Comparison of ENCODE assay signal across 9 cellular contexts in genomic region chr4:1347410-1347864, GRCh38. TPM values are rescaled to one million over a fixed set of nuclear protein-coding genes. Genes with fewer than 3 reads are reported as not detected.
DNase-seq lines count a peak whose midpoint lies in the region; ATAC-seq and TF ChIP-seq lines count a peak whose summit lies in the region.
"Had no signal": no experiment of that assay in that cellular context is flagged by ENCODE, and none has a peak within 500 bp of the region (broad histone marks: within the 10 kb centered on the region; RNA-seq: fewer than 3 reads in every experiment).

No MANE protein-coding gene starts in this region.

- peaks cover 36% of the 10 kb centered on the region for H3K4me1 Mint-ChIP-seq in activated T-cell treated with anti-CD3 and anti-CD28 coated beads, Interleukin-2, amount 50 U/mL, for 4 hours (ENCODE audit: low read depth)
- H3K4me1 Mint-ChIP-seq in naive thymus-derived CD8-positive, alpha-beta T cell: peaks cover 17 to 52% (median 41%) of the 10 kb centered on the region in 4 donors

- H3K4me3 ChIP-seq in ACC112 (ENCODE audit: low read depth, low read length) (peak overlapping the region; percentile 91), thoracic aorta (peak overlapping the region; percentile 93)

- POLR2A ChIA-PET in naive thymus-derived CD8-positive, alpha-beta T cell (lab: Charles Lee): interaction anchor here (0.9 to 3.8 kb wide), 15 partner anchors 8 to 292 kb away, joined by 3 to 106 read pairs (median 6); partner anchors contain the start of genes CTBP1 and MAEA

- H3K27ac ChIP-seq in ACC112 (ENCODE audit: low read depth, low read length): peak overlapping the region; percentile 93
- peak overlapping the region; percentile 98 for H3K27ac ChIP-seq in thoracic aorta

- no peaks in the 10 kb centered on the region for H3K27me3 ChIP-seq in ACC112 (ENCODE audit: insufficient read depth, low read length)
- H3K27me3 ChIP-seq in thoracic aorta (replicated peaks; ENCODE audit: insufficient read depth): no peaks in the 10 kb centered on the region

- H3K36me3 Mint-ChIP-seq in activated T-cell treated with anti-CD3 and anti-CD28 coated beads, Interleukin-2, amount 50 U/mL, for 4 hours (ENCODE audit: insufficient read depth): peaks cover 6% of the 10 kb centered on the region
- peaks cover 0 to 4% (median 0%) of the 10 kb centered on the region in 3 donors for H3K36me3 Mint-ChIP-seq in naive thymus-derived CD8-positive, alpha-beta T cell

- peak overlapping the region; percentile 89 for H3K4me3 Mint-ChIP-seq in activated T-cell treated with anti-CD3 and anti-CD28 coated beads, Interleukin-2, amount 50 U/mL, for 4 hours
- H3K4me3 Mint-ChIP-seq in naive thymus-derived CD8-positive, alpha-beta T cell: peak overlapping the region; percentile 83 to 92 (median 89)

- H3K79me2 ChIP-seq in ACC112 (ENCODE audit: control insufficient read depth, insufficient read depth, low read length, unreplicated experiment): peaks cover 10% of the 10 kb centered on the region

- no peak for TF ChIP-seq CTCF in thoracic aorta (IDR thresholded peaks at IDR 0.05)

- DNase-seq in NCI-H2196 (lab: John Stamatoyannopoulos, UW; ENCODE audit: unreplicated experiment) (peak; percentile 49), fibroblast of peridontal ligament (ENCODE audit: extremely low read depth) (peak; percentile 83), thoracic aorta (ENCODE audit: low spot score) (peak; percentile 51)
- peak; percentile 24 for DNase-seq in activated T-cell treated with anti-CD3 and anti-CD28 coated beads, Interleukin-2, amount 50 U/mL, for 4 hours
- DNase-seq in naive thymus-derived CD8-positive, alpha-beta T cell: peak in 3 of 10 donors; percentile 20 to 47 (median 30)

- H3K9me3 ChIP-seq in thoracic aorta: no peaks in the 10 kb centered on the region

- H3K27ac Mint-ChIP-seq in naive thymus-derived CD8-positive, alpha-beta T cell: peak overlapping the region; percentile 81 to 98 (median 96)

- H3K4me1 ChIP-seq in ACC112 (ENCODE audit: control insufficient read depth, insufficient read depth, low read length, unreplicated experiment) (peaks cover 7% of the 10 kb centered on the region), thoracic aorta (ENCODE audit: control insufficient read depth in 1 of 2, low read depth in 2 of 2) (peaks cover 8 to 25% of the 10 kb centered on the region in 2 donors)

- no peaks in the 10 kb centered on the region for H3K27me3 Mint-ChIP-seq in activated T-cell treated with anti-CD3 and anti-CD28 coated beads, Interleukin-2, amount 50 U/mL, for 4 hours (ENCODE audit: low read depth)
- H3K27me3 Mint-ChIP-seq in naive thymus-derived CD8-positive, alpha-beta T cell: no peaks in the 10 kb centered on the region

- no peaks in the 10 kb centered on the region for H3K9me3 Mint-ChIP-seq in activated T-cell treated with anti-CD3 and anti-CD28 coated beads, Interleukin-2, amount 50 U/mL, for 4 hours
- no peaks in the 10 kb centered on the region for H3K9me3 Mint-ChIP-seq in naive thymus-derived CD8-positive, alpha-beta T cell

- no peaks in the 10 kb centered on the region for H3K36me3 ChIP-seq in ACC112 (ENCODE audit: insufficient read depth, low read length)
- peaks cover 1% of the 10 kb centered on the region for H3K36me3 ChIP-seq in thoracic aorta

- H2AFZ ChIP-seq in ACC112 (ENCODE audit: low read length, unreplicated experiment): peak overlapping the region; percentile 50

- ATAC-seq in GM18498 (IDR thresholded peaks at IDR 0.05; ENCODE audit: unreplicated experiment) (peak; percentile 34), HG02852 (IDR thresholded peaks at IDR 0.05; ENCODE audit: unreplicated experiment) (peak; percentile 26), thoracic aorta (ENCODE audit: insufficient number of reproducible peaks, low FRiP score, low read depth) (peak; percentile 56)
- peak; percentile 26 to 33 for ATAC-seq in activated T-cell treated with anti-CD3 and anti-CD28 coated beads, Interleukin-2, amount 50 U/mL, for 4 hours
- ATAC-seq in naive thymus-derived CD8-positive, alpha-beta T cell: peak; percentile 27 to 42

RNA-seq across cellular contexts. Expression of gene UVSSA, which starts 0.4 kb away (rescaled TPM):
- 10 to 100 TPM; 17.2 to 20.5 (median 18.9) TPM for total RNA-seq in activated T-cell treated with anti-CD3 and anti-CD28 coated beads, Interleukin-2, amount 50 U/mL, for 4 hours
- 10 to 100 TPM; 39.4 to 39.5 TPM for total RNA-seq in naive thymus-derived CD8-positive, alpha-beta T cell
- 1 to 10 TPM; 1.9 to 6.2 (median 2.4) TPM for polyA plus RNA-seq in naive thymus-derived CD8-positive, alpha-beta T cell
- total RNA-seq in thoracic aorta: 10 to 100 TPM; 23.3 to 29.0 TPM

RNA-seq across cellular contexts. Expression of gene MAEA, which starts 57.7 kb away (rescaled TPM):
- total RNA-seq in activated T-cell treated with anti-CD3 and anti-CD28 coated beads, Interleukin-2, amount 50 U/mL, for 4 hours: 10 to 100 TPM; 61.9 to 66.9 (median 65.3) TPM
- 100 to 1,000 TPM; 107 to 112 TPM for total RNA-seq in naive thymus-derived CD8-positive, alpha-beta T cell
- 10 to 100 TPM; 56.7 to 75.1 (median 59.2) TPM for polyA plus RNA-seq in naive thymus-derived CD8-positive, alpha-beta T cell
- 10 to 100 TPM; 53.7 to 83.8 TPM for total RNA-seq in thoracic aorta

RNA-seq across cellular contexts. Expression of gene NKX1-1, which starts 58.8 kb away (rescaled TPM):
- total RNA-seq in activated T-cell treated with anti-CD3 and anti-CD28 coated beads, Interleukin-2, amount 50 U/mL, for 4 hours: not detected
- total RNA-seq in naive thymus-derived CD8-positive, alpha-beta T cell: not detected
- not detected for polyA plus RNA-seq in naive thymus-derived CD8-positive, alpha-beta T cell
- total RNA-seq in thoracic aorta: not detected
- total RNA-seq: T-helper 1 cell treated with Interleukin-12 subunit alpha and Interleukin-12 subunit beta and Interleukin-4 antibody, amounts not matched to agents 30 ng/mL and 1 ng/mL, for 36 hours had no signal
